In the genomic region with DNA sequence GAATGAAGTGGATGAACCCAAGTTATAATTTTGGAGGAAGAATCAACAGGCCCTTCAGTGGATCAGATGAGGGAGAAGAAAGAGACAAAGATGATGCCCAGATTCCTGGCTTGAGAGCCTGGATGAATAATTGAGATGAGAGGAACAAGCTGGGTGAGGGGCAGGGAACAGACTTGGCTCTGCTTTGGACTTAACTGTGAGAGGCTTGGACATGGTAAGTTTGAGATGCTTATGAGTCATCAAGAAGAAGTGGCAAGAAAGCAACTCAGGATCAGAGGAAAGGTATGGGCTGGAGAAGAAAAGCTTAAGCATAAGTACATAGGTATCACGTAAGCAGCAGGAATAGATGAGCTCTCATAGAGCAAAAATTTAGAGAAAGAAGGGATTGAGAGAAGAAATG, we compare ENCODE assay signal across 23 cellular contexts. TPM values are rescaled to one million over a fixed set of nuclear protein-coding genes. Genes with fewer than 3 reads are reported as not detected.
DNase-seq lines count a peak whose midpoint lies in the region; ATAC-seq, FAIRE-seq and TF ChIP-seq lines count a peak whose summit lies in the region.
"Had no signal": no experiment of that assay in that cellular context is flagged by ENCODE, and none has a peak within 500 bp of the region (broad histone marks: within the 10 kb centered on the region; RNA-seq: fewer than 3 reads in every experiment).

No MANE protein-coding gene starts in this region.

- ATAC-seq in GM19328 (IDR thresholded peaks at IDR 0.05; ENCODE audit: unreplicated experiment): no peak
- ATAC-seq: gastroesophageal sphincter, left lung had no signal

- no peaks in the 10 kb centered on the region; the same call in 1 of the 2 replicates for H3K36me3 ChIP-seq in MG63
- no peaks in the 10 kb centered on the region for H3K36me3 ChIP-seq in bronchial epithelial cell (ENCODE audit: control insufficient read depth, insufficient read depth, low read length)
- H3K36me3 ChIP-seq: gastroesophageal sphincter, left lung had no signal

- DNase-seq in EL (peak; percentile 44), MG63 (peak; percentile 77), bronchial epithelial cell (ENCODE audit: low read depth) (peak; percentile 30), renal cortical epithelial cell (ENCODE audit: low read depth) (peak; percentile 25), substantia nigra (lab: John Stamatoyannopoulos, UW) (no peak), H54 (ENCODE audit: insufficient read length, low spot score) (no peak)
- DNase-seq: activated CD4-positive, alpha-beta T cell treated with anti-CD3 and anti-CD28 coated beads, Interleukin-2, amount 50 U/mL, for 1 hour; activated naive CD4-positive, alpha-beta T cell treated with anti-CD3 and anti-CD28 coated beads, Interleukin-2, amount 10 ng/mL, durations not matched to agents 7 days and 5 days; CD4-positive, CD25-positive, alpha-beta regulatory T cell; hippocampal formation; immature natural killer cell; left lung; NCI-H187; NCI-H526 treated with DMSO at 0.1 percent for 48 hours; nucleus accumbens; small intestine; stimulated activated CD4-positive, alpha-beta T cell treated with anti-CD3 and anti-CD28 coated beads, Interleukin-1b, Interleukin-23, amount 100 ng/mL, for 48 hours had no signal

- TF ChIP-seq POLR2A in H54 (IDR thresholded peaks at IDR 0.05; ENCODE audit: low read depth, low read length): no peak

- no peaks in the 10 kb centered on the region for H3K27me3 ChIP-seq in MG63
- H3K27me3 ChIP-seq in bronchial epithelial cell (ENCODE audit: control insufficient read depth, insufficient read depth, low read length): no peaks in the 10 kb centered on the region
- H3K27me3 ChIP-seq: gastroesophageal sphincter, left lung had no signal

- no peak overlapping the region for H3K27ac ChIP-seq in substantia nigra (ENCODE audit: low read depth, low read length, poor library complexity, severe bottlenecking)
- H3K27ac ChIP-seq: gastroesophageal sphincter, left lung, RWPE1, SK-N-MC had no signal

- no peak for FAIRE-seq in bronchial epithelial cell (lab: Jason Lieb, UNC)
- no peak for FAIRE-seq in H54 (lab: Jason Lieb, UNC)
- FAIRE-seq: D721Med, endothelial cell of umbilical vein, small intestine had no signal

- no peaks in the 10 kb centered on the region for H3K9me3 ChIP-seq in MG63
- H3K9me3 ChIP-seq: gastroesophageal sphincter, left lung had no signal

- no peak for TF ChIP-seq CTCF in bronchial epithelial cell (IDR thresholded peaks at IDR 0.05; ENCODE audit: insufficient read depth, low read length, severe bottlenecking)

- H3K4me3 ChIP-seq in MG63 (no peak overlapping the region), bronchial epithelial cell (ENCODE audit: low read depth, low read length) (no peak overlapping the region)
- H3K4me3 ChIP-seq: gastroesophageal sphincter, left lung, SK-N-MC had no signal

RNA-seq across cellular contexts. Expression of a gene that starts 55.3 kb away (rescaled TPM):
- total RNA-seq in MG63 (2014; rRNA removed; shearing (Covaris generic); ENCODE audit: low replicate concordance): 0.10 and 0.67 TPM in 2 replicates
- total RNA-seq in bronchial epithelial cell: not detected in 2 replicates
- total RNA-seq in renal cortical epithelial cell: 0.52 and 5.5 TPM in 2 replicates

Comparison
In these comparisons a context has a peak if more than half of its experiments do, and no peak if none do; other contexts are left out.
1. DNase-seq: peak in EL (single experiment), MG63 (single experiment), bronchial epithelial cell (single experiment) and renal cortical epithelial cell (single experiment); none in substantia nigra (0 of 49) and H54 (single experiment).